In the genomic region with DNA sequence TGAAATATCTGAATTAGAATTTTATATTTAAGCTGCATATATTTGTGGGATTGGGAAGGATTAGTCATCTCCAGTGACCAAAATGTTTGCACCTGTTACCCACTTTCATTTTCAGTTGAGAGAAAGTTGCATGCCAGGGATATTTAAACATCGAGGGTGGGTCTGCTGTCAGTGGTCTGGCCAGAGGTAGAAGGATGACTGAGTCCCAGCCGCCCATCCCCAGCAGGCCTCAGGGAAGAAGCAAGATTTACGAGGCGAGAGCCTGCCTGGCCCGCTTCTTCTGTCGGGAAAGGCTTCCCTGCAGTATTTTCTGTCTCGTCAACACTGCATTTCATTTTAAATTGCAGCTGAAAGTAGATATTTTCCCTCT, we compare ENCODE assay signal across 14 cellular contexts. TPM values are rescaled to one million over a fixed set of nuclear protein-coding genes. Genes with fewer than 3 reads are reported as not detected.
DNase-seq lines count a peak whose midpoint lies in the region; ATAC-seq and TF ChIP-seq lines count a peak whose summit lies in the region.
"Had no signal": no experiment of that assay in that cellular context is flagged by ENCODE, and none has a peak within 500 bp of the region (broad histone marks: within the 10 kb centered on the region; RNA-seq: fewer than 3 reads in every experiment).

No MANE protein-coding gene starts in this region.

- no peak for TF ChIP-seq CTCF in MM.1S (IDR thresholded peaks at IDR 0.05; ENCODE audit: low read length)
- no peak for TF ChIP-seq CTCF in dorsolateral prefrontal cortex (IDR thresholded peaks at IDR 0.05 in 54 of 56, conservative IDR thresholded peaks at IDR 0.05 in 2 of 56; ENCODE audit: low read depth in 1 of 56, partially characterized antibody in 56 of 56)

- H3K27ac ChIP-seq in MM.1S (ENCODE audit: low read length) = no peak overlapping the region
- peak overlapping the region in 58 of 59 donors; percentile 1 to 97 (median 90) for H3K27ac ChIP-seq in dorsolateral prefrontal cortex
- peak overlapping the region; percentile 79 for H3K27ac ChIP-seq in rectal smooth muscle tissue (ENCODE audit: low read depth, low read length)
- H3K27ac ChIP-seq: brain microvascular endothelial cell, SK-N-MC had no signal

- no peaks in the 10 kb centered on the region for H3K9me2 ChIP-seq in MM.1S (replicated peaks; ENCODE audit: insufficient read depth, low read length)

- ATAC-seq in left lobe of liver (no peak), GM19328 (IDR thresholded peaks at IDR 0.05; ENCODE audit: unreplicated experiment) (no peak)

- no peak overlapping the region for H2AFZ ChIP-seq in MM.1S (ENCODE audit: low read length)

- DNase-seq in Daoy (ENCODE audit: low read depth) (peak; percentile 36), MM.1S (no peak), dorsolateral prefrontal cortex (no peak), left lobe of liver (ENCODE audit: low spot score) (no peak), ecto neural progenitor cell (ENCODE audit: low spot score) (no peak), mucosa of gallbladder (ENCODE audit: low spot score) (no peak)
- DNase-seq: brain microvascular endothelial cell, gastrocnemius medialis, kidney glomerular epithelial cell, testis had no signal

- intact Hi-C loops in dorsolateral prefrontal cortex (cut with DNase I) = loop anchor here in 1 of 2 donors (5.0 kb wide), 4 partner anchors 73 to 182 kb away; partner anchors contain the start of gene LDLRAP1

- no peaks in the 10 kb centered on the region for H4K20me1 ChIP-seq in MM.1S (ENCODE audit: insufficient read depth, low read length)

- peak overlapping the region; percentile 95; the same call in 1 of the 2 replicates for H3K4me2 ChIP-seq in MM.1S (ENCODE audit: low read depth, low read length)

- no peaks in the 10 kb centered on the region for H3K9me3 ChIP-seq in MM.1S (replicated peaks; ENCODE audit: insufficient read depth, low read length)
- H3K9me3 ChIP-seq: gastrocnemius medialis, HAP-1, testis had no signal

- H3K27me3 ChIP-seq in MM.1S (replicated peaks; ENCODE audit: insufficient read depth, low read length) = no peaks in the 10 kb centered on the region; the same call in 1 of the 2 replicates
- no peaks in the 10 kb centered on the region for H3K27me3 ChIP-seq in dorsolateral prefrontal cortex
- H3K27me3 ChIP-seq in rectal smooth muscle tissue (ENCODE audit: control insufficient read depth, insufficient read depth, low read length) = no peaks in the 10 kb centered on the region
- H3K27me3 ChIP-seq: gastrocnemius medialis, testis had no signal

- H3K36me3 ChIP-seq in MM.1S (replicated peaks; ENCODE audit: insufficient read depth, low read length) (no peaks in the 10 kb centered on the region), rectal smooth muscle tissue (ENCODE audit: control insufficient read depth, insufficient read depth, low read length) (no peaks in the 10 kb centered on the region)
- H3K36me3 ChIP-seq: brain microvascular endothelial cell, gastrocnemius medialis, HAP-1 had no signal

- no peaks in the 10 kb centered on the region; the same call in 1 of the 2 replicates for H3K79me2 ChIP-seq in MM.1S (ENCODE audit: low read length)

- no peak overlapping the region for H3K4me3 ChIP-seq in MM.1S (ENCODE audit: low read length)
- peak overlapping the region in 10 of 59 donors; percentile 59 to 90 (median 66) for H3K4me3 ChIP-seq in dorsolateral prefrontal cortex
- no peak overlapping the region for H3K4me3 ChIP-seq in rectal smooth muscle tissue (ENCODE audit: low read length)
- H3K4me3 ChIP-seq: SK-N-MC had no signal

- no peak overlapping the region for H3K9ac ChIP-seq in MM.1S (ENCODE audit: low read length)
- H3K9ac ChIP-seq in rectal smooth muscle tissue (ENCODE audit: low read length) = no peak overlapping the region

- H3K4me1 ChIP-seq in MM.1S (ENCODE audit: low read length) = peaks cover 39% of the 10 kb centered on the region
- H3K4me1 ChIP-seq in rectal smooth muscle tissue (ENCODE audit: control insufficient read depth, insufficient read depth, low read length) = peaks cover 11% of the 10 kb centered on the region
- H3K4me1 ChIP-seq: HAP-1 had no signal

- H3F3A ChIP-seq in MM.1S (ENCODE audit: insufficient read depth, low read length) = peaks cover 38% of the 10 kb centered on the region

RNA-seq across cellular contexts. Expression of gene MAN1C1, which starts 1.4 kb away (rescaled TPM):
- 0.63 and 1.1 TPM in 2 replicates for total RNA-seq in Daoy (2014; rRNA removed; shearing (Covaris generic))
- total RNA-seq in dorsolateral prefrontal cortex (10 to 100 TPM; 32.3 to 86.5 (median 58.9) TPM), left lobe of liver (39.4 TPM), mucosa of gallbladder (18.4 TPM)
